2 cellular contexts compared by ENCODE assay signal in the genomic region with DNA sequence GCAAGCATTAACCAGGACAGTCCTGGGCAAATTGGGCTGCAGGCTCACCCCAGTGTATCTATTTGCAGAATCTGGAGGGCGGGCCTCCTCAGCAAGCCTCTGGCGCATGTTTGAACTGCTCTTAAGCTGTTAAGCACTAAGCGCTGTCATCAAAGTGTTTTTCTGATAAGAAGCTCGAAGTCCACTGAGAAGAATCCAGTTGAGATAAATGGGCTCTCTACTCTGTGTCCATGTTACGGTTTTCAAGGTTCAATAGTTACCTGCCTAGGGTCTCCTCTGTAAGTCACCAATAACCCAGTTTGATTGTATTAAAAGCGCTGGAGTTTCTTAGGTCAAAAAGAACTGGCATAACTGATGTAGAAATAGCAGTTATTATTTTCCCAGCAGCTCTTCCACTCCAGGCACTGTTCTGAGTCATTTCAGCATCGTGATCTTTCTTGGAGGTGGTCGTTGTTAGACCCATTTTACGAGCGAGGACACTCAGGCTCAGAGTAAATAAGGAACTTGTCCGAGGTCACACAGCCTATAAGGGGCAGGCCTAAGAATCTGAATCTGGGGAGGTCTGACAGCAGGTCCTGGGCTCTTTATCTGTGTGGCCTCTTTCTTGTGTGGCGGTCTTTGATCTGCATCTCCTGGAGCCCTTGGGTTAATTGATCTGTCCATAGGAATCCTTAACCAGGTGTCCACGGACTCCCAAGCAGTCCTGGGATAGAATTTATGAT.
TF ChIP-seq lines count a peak whose summit lies in the region.

No MANE protein-coding gene starts in this region.

TF ChIP-seq in A549, 52 proteins besides CTCF, POLR2A, EP300 and RAD21:
- TF ChIP-seq GATA3 (IDR thresholded peaks at IDR 0.05; ENCODE audit: borderline replicate concordance) (peak; percentile 42; the same call in 1 of the 2 replicates), FOSL2 (IDR thresholded peaks at IDR 0.05) (no peak), FOSL2 (CRISPR knock-in tag; IDR thresholded peaks at IDR 0.05) (peak; percentile 36), TFCP2L1 (CRISPR knock-in tag; IDR thresholded peaks at IDR 0.05) (no peak)
- TF ChIP-seq, protein P1, sequence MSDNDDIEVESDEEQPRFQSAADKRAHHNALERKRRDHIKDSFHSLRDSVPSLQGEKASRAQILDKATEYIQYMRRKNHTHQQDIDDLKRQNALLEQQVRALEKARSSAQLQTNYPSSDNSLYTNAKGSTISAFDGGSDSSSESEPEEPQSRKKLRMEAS (IDR thresholded peaks at IDR 0.05) = peak; percentile 50; the same call in 1 of the 2 replicates

TF ChIP-seq in IMR-90, 13 proteins besides CTCF, POLR2A, EP300 and RAD21:
- TF ChIP-seq CHD1 (IDR thresholded peaks at IDR 0.05; ENCODE audit: low read depth, low read length) (no peak), MAZ (IDR thresholded peaks at IDR 0.05; ENCODE audit: borderline replicate concordance, low read depth, low read length) (no peak), BHLHE40 (IDR thresholded peaks at IDR 0.05; ENCODE audit: low read depth, low read length) (no peak), MAFK (IDR thresholded peaks at IDR 0.05; ENCODE audit: low read depth, low read length) (no peak), SMC3 (IDR thresholded peaks at IDR 0.05; ENCODE audit: low read depth, low read length) (no peak), RCOR1 (IDR thresholded peaks at IDR 0.05; ENCODE audit: insufficient replicate concordance, low read length) (no peak), MXI1 (IDR thresholded peaks at IDR 0.05; ENCODE audit: borderline replicate concordance, low read depth, low read length) (no peak), CEBPB (IDR thresholded peaks at IDR 0.05; ENCODE audit: low read depth, low read length) (no peak), FOS (IDR thresholded peaks at IDR 0.05; ENCODE audit: low read depth, low read length) (no peak), NFE2L2 (IDR thresholded peaks at IDR 0.05; ENCODE audit: low read depth, low read length) (no peak), RFX5 (IDR thresholded peaks at IDR 0.05; ENCODE audit: low read depth, low read length) (no peak)
- TF ChIP-seq, protein P2, sequence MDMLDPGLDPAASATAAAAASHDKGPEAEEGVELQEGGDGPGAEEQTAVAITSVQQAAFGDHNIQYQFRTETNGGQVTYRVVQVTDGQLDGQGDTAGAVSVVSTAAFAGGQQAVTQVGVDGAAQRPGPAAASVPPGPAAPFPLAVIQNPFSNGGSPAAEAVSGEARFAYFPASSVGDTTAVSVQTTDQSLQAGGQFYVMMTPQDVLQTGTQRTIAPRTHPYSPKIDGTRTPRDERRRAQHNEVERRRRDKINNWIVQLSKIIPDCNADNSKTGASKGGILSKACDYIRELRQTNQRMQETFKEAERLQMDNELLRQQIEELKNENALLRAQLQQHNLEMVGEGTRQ (IDR thresholded peaks at IDR 0.05; ENCODE audit: low read depth, low read length) = no peak
- TF ChIP-seq, protein P3, sequence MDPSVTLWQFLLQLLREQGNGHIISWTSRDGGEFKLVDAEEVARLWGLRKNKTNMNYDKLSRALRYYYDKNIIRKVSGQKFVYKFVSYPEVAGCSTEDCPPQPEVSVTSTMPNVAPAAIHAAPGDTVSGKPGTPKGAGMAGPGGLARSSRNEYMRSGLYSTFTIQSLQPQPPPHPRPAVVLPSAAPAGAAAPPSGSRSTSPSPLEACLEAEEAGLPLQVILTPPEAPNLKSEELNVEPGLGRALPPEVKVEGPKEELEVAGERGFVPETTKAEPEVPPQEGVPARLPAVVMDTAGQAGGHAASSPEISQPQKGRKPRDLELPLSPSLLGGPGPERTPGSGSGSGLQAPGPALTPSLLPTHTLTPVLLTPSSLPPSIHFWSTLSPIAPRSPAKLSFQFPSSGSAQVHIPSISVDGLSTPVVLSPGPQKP (IDR thresholded peaks at IDR 0.05; ENCODE audit: borderline replicate concordance, low read depth, low read length) = no peak
